Comparison of ENCODE assay signal across 1 cellular context in the genomic region with DNA sequence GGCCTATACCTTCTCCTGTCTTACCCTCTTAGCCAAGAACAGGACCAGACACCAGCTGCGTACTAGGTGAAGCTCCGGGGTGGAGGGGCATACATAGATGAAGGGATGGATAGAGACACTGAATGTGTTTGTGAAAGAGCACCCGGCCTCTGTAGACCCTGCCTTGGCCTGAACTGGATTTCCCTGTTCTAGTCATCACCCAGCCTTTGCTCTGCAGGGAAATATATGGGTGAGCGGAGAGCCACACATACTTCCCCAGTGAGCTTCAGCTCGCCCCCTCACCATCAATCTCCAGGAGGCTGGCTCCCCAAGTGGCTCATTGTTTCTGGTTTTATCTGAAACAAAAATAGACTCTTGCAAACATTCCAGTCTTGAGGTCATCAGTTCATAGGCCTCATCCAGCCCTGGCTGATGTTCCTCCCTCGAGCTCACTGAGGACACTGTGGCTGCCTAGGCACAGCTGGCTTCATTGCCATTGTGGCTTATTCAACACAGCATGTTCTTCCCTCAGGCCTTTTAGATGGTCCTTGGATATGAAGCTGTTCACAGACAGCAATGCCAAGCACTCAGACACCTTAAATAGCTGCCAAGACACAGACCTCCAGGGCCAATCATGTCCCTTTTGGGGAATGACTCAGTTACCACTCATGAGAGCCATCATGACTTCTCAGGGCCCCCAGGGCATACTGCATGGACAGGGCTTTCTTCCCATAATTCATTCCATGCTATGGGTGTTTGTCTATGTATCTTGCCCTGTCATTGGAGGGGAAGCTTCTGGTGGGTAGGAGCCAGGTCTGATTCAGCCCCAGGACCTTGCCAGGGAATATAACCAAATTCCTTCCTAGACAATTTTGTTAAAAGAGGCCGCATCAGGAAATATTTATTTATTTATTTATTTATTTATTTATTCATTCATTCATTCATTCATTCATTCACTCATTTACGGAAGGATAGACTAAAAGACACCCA.
TF ChIP-seq lines count a peak whose summit lies in the region.

No MANE protein-coding gene starts in this region.

TF ChIP-seq in HCT116, 20 proteins besides CTCF, POLR2A, EP300 and RAD21 (continued from another document):
- TF ChIP-seq, protein P1, sequence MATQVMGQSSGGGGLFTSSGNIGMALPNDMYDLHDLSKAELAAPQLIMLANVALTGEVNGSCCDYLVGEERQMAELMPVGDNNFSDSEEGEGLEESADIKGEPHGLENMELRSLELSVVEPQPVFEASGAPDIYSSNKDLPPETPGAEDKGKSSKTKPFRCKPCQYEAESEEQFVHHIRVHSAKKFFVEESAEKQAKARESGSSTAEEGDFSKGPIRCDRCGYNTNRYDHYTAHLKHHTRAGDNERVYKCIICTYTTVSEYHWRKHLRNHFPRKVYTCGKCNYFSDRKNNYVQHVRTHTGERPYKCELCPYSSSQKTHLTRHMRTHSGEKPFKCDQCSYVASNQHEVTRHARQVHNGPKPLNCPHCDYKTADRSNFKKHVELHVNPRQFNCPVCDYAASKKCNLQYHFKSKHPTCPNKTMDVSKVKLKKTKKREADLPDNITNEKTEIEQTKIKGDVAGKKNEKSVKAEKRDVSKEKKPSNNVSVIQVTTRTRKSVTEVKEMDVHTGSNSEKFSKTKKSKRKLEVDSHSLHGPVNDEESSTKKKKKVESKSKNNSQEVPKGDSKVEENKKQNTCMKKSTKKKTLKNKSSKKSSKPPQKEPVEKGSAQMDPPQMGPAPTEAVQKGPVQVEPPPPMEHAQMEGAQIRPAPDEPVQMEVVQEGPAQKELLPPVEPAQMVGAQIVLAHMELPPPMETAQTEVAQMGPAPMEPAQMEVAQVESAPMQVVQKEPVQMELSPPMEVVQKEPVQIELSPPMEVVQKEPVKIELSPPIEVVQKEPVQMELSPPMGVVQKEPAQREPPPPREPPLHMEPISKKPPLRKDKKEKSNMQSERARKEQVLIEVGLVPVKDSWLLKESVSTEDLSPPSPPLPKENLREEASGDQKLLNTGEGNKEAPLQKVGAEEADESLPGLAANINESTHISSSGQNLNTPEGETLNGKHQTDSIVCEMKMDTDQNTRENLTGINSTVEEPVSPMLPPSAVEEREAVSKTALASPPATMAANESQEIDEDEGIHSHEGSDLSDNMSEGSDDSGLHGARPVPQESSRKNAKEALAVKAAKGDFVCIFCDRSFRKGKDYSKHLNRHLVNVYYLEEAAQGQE (IDR thresholded peaks at IDR 0.05; ENCODE audit: low read depth) = no peak
- TF ChIP-seq EZH2phosphoT487 (IDR thresholded peaks at IDR 0.05; ENCODE audit: borderline replicate concordance) (no peak), ZFX (IDR thresholded peaks at IDR 0.05) (no peak), EZH2 (IDR thresholded peaks at IDR 0.05) (no peak), SIN3A (IDR thresholded peaks at IDR 0.05; ENCODE audit: low read depth) (no peak; the same call in 1 of the 2 replicates), POLR2AphosphoS5 (IDR thresholded peaks at IDR 0.05; ENCODE audit: low read depth, low read length) (no peak), TCF7L2 (IDR thresholded peaks at IDR 0.05; ENCODE audit: borderline replicate concordance, extremely low read depth, insufficient read depth, insufficient read length) (no peak), CEBPB (IDR thresholded peaks at IDR 0.05; ENCODE audit: low read depth) (no peak), SRF (IDR thresholded peaks at IDR 0.05; ENCODE audit: low read depth) (0 out of 2 replicates have a peak, but pooled peaks have one; percentile 29), FOSL1 (IDR thresholded peaks at IDR 0.05; ENCODE audit: low read depth) (peak; percentile 75)
- TF ChIP-seq, protein P2, sequence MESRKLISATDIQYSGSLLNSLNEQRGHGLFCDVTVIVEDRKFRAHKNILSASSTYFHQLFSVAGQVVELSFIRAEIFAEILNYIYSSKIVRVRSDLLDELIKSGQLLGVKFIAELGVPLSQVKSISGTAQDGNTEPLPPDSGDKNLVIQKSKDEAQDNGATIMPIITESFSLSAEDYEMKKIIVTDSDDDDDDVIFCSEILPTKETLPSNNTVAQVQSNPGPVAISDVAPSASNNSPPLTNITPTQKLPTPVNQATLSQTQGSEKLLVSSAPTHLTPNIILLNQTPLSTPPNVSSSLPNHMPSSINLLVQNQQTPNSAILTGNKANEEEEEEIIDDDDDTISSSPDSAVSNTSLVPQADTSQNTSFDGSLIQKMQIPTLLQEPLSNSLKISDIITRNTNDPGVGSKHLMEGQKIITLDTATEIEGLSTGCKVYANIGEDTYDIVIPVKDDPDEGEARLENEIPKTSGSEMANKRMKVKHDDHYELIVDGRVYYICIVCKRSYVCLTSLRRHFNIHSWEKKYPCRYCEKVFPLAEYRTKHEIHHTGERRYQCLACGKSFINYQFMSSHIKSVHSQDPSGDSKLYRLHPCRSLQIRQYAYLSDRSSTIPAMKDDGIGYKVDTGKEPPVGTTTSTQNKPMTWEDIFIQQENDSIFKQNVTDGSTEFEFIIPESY (IDR thresholded peaks at IDR 0.05; ENCODE audit: extremely low read depth, insufficient replicate concordance, low read length) = no peak
